In genomic region chrX:155819966-155820491, GRCh38 we compare ENCODE assay signal across 8 cellular contexts.
DNase-seq lines count a peak whose midpoint lies in the region; ATAC-seq, FAIRE-seq and TF ChIP-seq lines count a peak whose summit lies in the region.

No MANE protein-coding gene starts in this region.

- WGBS in smooth muscle cell (ENCODE audit: low lambda C conversion rate): 65% methylated on average over 3 of the region's 3 CpGs

- H3K36me3 Mint-ChIP-seq in activated naive CD8-positive, alpha-beta T cell treated with anti-CD3 and anti-CD28 coated beads, Interleukin-2, amount 50 U/mL, for 24 hours (ENCODE audit: low read depth): no peaks in the 10 kb centered on the region

- no peaks in the 10 kb centered on the region for H3K27me3 ChIP-seq in SJCRH30
- H3K27me3 ChIP-seq in smooth muscle cell (ENCODE audit: low read depth): no peaks in the 10 kb centered on the region

- H3K4me3 ChIP-seq in NB4 (ENCODE audit: low read depth, low read length): no peak overlapping the region
- no peak overlapping the region for H3K4me3 ChIP-seq in SJCRH30
- no peak overlapping the region for H3K4me3 ChIP-seq in smooth muscle cell

- H4K20me1 ChIP-seq in smooth muscle cell (ENCODE audit: low read depth): no peaks in the 10 kb centered on the region

- no peaks in the 10 kb centered on the region for H3K4me1 Mint-ChIP-seq in activated naive CD8-positive, alpha-beta T cell treated with anti-CD3 and anti-CD28 coated beads, Interleukin-2, amount 50 U/mL, for 24 hours

- peaks cover 10% of the 10 kb centered on the region for H3K9me3 Mint-ChIP-seq in activated naive CD8-positive, alpha-beta T cell treated with anti-CD3 and anti-CD28 coated beads, Interleukin-2, amount 50 U/mL, for 24 hours

- H3K79me2 ChIP-seq in smooth muscle cell (ENCODE audit: low read depth): no peaks in the 10 kb centered on the region

- TF ChIP-seq POLR2A in GM12891 (IDR thresholded peaks at IDR 0.05; ENCODE audit: low read depth, low read length) (no peak), NB4 (IDR thresholded peaks at IDR 0.05; ENCODE audit: extremely low read depth, insufficient read length) (no peak)

- no peaks in the 10 kb centered on the region for H3K4me1 ChIP-seq in SJCRH30
- H3K4me1 ChIP-seq in smooth muscle cell (ENCODE audit: low read depth): no peaks in the 10 kb centered on the region

- no peak overlapping the region for H2AFZ ChIP-seq in smooth muscle cell (ENCODE audit: low read depth)

- peak; percentile 33 for ATAC-seq in activated naive CD8-positive, alpha-beta T cell treated with anti-CD3 and anti-CD28 coated beads, Interleukin-2, amount 50 U/mL, for 24 hours
- ATAC-seq in HG03521 (IDR thresholded peaks at IDR 0.05; ENCODE audit: unreplicated experiment): no peak

- no peaks in the 10 kb centered on the region for H3K9me3 ChIP-seq in SJCRH30 (replicated peaks)
- no peaks in the 10 kb centered on the region for H3K9me3 ChIP-seq in smooth muscle cell (replicated peaks; ENCODE audit: low read depth)

- no peak overlapping the region for H3K4me2 ChIP-seq in smooth muscle cell

- no peak overlapping the region for H3K27ac ChIP-seq in SJCRH30
- no peak overlapping the region for H3K27ac ChIP-seq in smooth muscle cell (ENCODE audit: low read depth)

- no peaks in the 10 kb centered on the region for H3K36me3 ChIP-seq in SJCRH30
- no peaks in the 10 kb centered on the region for H3K36me3 ChIP-seq in smooth muscle cell (ENCODE audit: low read depth)

- peak; percentile 53 for TF ChIP-seq CTCF in NB4 (IDR thresholded peaks at IDR 0.05; ENCODE audit: low read depth, low read length)
- TF ChIP-seq CTCF in smooth muscle cell (IDR thresholded peaks at IDR 0.05; ENCODE audit: borderline replicate concordance, insufficient read depth, poor library complexity, severe bottlenecking): peak; percentile 56

- peak; percentile 57 for FAIRE-seq in GM12891 (lab: Jason Lieb, UNC)

- no peak overlapping the region for H3K9ac ChIP-seq in smooth muscle cell (ENCODE audit: low read depth)

- H3K4me3 Mint-ChIP-seq in activated naive CD8-positive, alpha-beta T cell treated with anti-CD3 and anti-CD28 coated beads, Interleukin-2, amount 50 U/mL, for 24 hours: no peak overlapping the region

- H3K27ac Mint-ChIP-seq in activated naive CD8-positive, alpha-beta T cell treated with anti-CD3 and anti-CD28 coated beads, Interleukin-2, amount 50 U/mL, for 24 hours: no peak overlapping the region

- no peaks in the 10 kb centered on the region for H3F3A ChIP-seq in smooth muscle cell (ENCODE audit: low read depth)

- H3K27me3 Mint-ChIP-seq in activated naive CD8-positive, alpha-beta T cell treated with anti-CD3 and anti-CD28 coated beads, Interleukin-2, amount 50 U/mL, for 24 hours: peaks cover 15% of the 10 kb centered on the region

- DNase-seq in A172 (ENCODE audit: low spot score) (peak; percentile 85), GM12891 (ENCODE audit: insufficient read length, low spot score) (peak; percentile 5), NB4 (ENCODE audit: low read depth) (peak; percentile 74), SJCRH30 (peak; percentile 61 to 79), hepatic stellate cell (ENCODE audit: low spot score) (peak; percentile 26), smooth muscle cell (lab: John Stamatoyannopoulos, UW; ENCODE audit: unreplicated experiment) (no peak)
- DNase-seq in activated naive CD8-positive, alpha-beta T cell treated with anti-CD3 and anti-CD28 coated beads, Interleukin-2, amount 50 U/mL, for 24 hours: peak; percentile 33

TF ChIP-seq in GM12891, 5 proteins besides CTCF, POLR2A, EP300 and RAD21:
- TF ChIP-seq POLR2AphosphoS5 (IDR thresholded peaks at IDR 0.05; ENCODE audit: low read depth, low read length) (no peak), TAF1 (IDR thresholded peaks at IDR 0.05; ENCODE audit: low read depth, low read length) (no peak), PAX5 (IDR thresholded peaks at IDR 0.05; ENCODE audit: insufficient read depth, low read length, severe bottlenecking) (no peak), SPI1 (IDR thresholded peaks at IDR 0.05; ENCODE audit: low read depth, low read length) (no peak), POU2F2 (IDR thresholded peaks at IDR 0.05; ENCODE audit: low read depth, low read length) (no peak)
